In the genomic region with DNA sequence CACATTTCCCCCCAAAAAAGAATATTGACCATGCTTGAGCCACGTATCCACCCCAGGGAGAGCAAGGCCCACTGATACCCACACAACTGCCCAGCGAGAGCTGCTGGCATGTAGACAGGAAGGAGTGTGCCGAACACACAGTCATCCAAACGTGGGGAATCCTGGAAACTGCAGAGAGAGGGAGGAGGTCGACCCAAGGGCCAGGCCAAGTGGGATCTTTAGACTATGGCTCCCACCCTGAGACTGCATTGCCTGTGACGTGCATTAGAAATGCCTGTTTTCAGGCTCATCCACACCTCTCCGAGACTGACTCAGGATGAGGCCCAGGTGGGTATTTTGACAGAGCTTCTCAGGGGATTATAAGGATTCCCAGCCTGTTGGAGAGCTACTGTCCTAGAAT, we compare ENCODE assay signal across 1 cellular context.
TF ChIP-seq lines count a peak whose summit lies in the region.

No MANE protein-coding gene starts in this region.

TF ChIP-seq in HEK293, 187 proteins besides CTCF, POLR2A, EP300 and RAD21 (continued from another document):
- TF ChIP-seq, protein P1, sequence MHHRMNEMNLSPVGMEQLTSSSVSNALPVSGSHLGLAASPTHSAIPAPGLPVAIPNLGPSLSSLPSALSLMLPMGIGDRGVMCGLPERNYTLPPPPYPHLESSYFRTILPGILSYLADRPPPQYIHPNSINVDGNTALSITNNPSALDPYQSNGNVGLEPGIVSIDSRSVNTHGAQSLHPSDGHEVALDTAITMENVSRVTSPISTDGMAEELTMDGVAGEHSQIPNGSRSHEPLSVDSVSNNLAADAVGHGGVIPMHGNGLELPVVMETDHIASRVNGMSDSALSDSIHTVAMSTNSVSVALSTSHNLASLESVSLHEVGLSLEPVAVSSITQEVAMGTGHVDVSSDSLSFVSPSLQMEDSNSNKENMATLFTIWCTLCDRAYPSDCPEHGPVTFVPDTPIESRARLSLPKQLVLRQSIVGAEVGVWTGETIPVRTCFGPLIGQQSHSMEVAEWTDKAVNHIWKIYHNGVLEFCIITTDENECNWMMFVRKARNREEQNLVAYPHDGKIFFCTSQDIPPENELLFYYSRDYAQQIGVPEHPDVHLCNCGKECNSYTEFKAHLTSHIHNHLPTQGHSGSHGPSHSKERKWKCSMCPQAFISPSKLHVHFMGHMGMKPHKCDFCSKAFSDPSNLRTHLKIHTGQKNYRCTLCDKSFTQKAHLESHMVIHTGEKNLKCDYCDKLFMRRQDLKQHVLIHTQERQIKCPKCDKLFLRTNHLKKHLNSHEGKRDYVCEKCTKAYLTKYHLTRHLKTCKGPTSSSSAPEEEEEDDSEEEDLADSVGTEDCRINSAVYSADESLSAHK (tag by site-specific recombination; IDR thresholded peaks at IDR 0.05) = peak; percentile 52
